Comparison of ENCODE assay signal across 1 cellular context in the genomic region with DNA sequence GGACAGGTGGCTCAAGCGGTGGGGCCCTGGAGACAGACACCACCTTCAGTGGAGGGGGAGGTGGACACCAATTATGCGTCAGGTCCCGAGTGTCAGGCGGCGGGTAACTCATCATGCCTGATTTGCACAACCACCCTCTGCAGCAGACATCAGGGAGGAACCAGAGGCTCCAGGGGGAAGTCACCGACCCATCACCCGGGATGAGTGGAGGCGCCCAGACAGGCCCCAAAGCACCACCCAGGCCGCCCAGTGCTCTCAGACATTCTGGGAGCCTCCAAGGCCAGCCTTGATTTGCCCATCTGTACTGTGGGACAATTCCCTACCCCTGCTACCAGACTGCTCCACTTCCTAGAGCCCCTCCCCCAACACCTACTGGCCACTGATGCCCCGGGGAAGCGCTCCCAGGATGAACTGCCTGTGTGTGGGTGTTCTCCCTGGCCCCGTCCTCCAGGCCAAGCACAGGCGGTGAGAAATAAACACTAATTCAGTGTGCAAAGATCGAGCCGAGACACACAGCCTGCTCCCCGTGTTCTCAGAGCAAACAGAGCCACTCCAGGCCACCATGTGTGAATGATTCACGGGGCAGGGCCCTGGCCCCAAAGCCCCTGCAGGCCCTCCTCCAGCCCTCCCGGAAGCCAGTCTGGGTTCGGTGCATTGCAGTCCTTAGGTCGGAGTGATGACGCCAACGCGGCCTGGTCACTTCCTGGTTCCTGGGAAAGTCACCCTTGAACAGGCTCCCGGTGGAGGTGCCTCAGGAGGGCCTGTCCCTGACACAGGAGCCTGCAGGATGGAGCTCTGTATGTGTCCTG.
TF ChIP-seq lines count a peak whose summit lies in the region.

No MANE protein-coding gene starts in this region.

TF ChIP-seq in HepG2, 621 proteins besides CTCF, POLR2A, EP300 and RAD21 (continued from another document and continues in another):
- TF ChIP-seq ZNF318 (CRISPR knock-in tag; IDR thresholded peaks at IDR 0.05) (peak; percentile 80; the same call in 1 of the 2 replicates), DR1 (CRISPR knock-in tag; IDR thresholded peaks at IDR 0.05) (peak; percentile 78; the same call in 1 of the 2 replicates), ZNF652 (CRISPR knock-in tag; IDR thresholded peaks at IDR 0.05; ENCODE audit: borderline replicate concordance, low read depth) (no peak; the same call in 1 of the 2 replicates), ZNF709 (CRISPR knock-in tag; IDR thresholded peaks at IDR 0.05) (peak; percentile 64), TBP (CRISPR knock-in tag; IDR thresholded peaks at IDR 0.05) (no peak), POLR2AphosphoS2 (IDR thresholded peaks at IDR 0.05; ENCODE audit: low read depth, low read length) (no peak), ZNF550 (CRISPR knock-in tag; IDR thresholded peaks at IDR 0.05; ENCODE audit: borderline replicate concordance) (0 out of 2 replicates have a peak, but pooled peaks have one; percentile 12), CBFB (CRISPR knock-in tag; IDR thresholded peaks at IDR 0.05) (peak; percentile 51; the same call in 1 of the 2 replicates), RERE (CRISPR knock-in tag; IDR thresholded peaks at IDR 0.05; ENCODE audit: low read depth) (no peak; the same call in 1 of the 2 replicates), HOXA7 (CRISPR knock-in tag; IDR thresholded peaks at IDR 0.05) (no peak), ZBTB3 (CRISPR knock-in tag; IDR thresholded peaks at IDR 0.05; ENCODE audit: borderline replicate concordance, low read depth) (0 out of 2 replicates have a peak, but pooled peaks have one; percentile 36), RBM22 (optimal IDR thresholded peaks at IDR 0.05; ENCODE audit: low read length) (peak; percentile 96), FOXA3 (CRISPR knock-in tag; IDR thresholded peaks at IDR 0.05) (peak; percentile 88), ZBTB39 (CRISPR knock-in tag; IDR thresholded peaks at IDR 0.05) (no peak; the same call in none of the 2 replicates), SP5 (CRISPR knock-in tag; IDR thresholded peaks at IDR 0.05; ENCODE audit: borderline replicate concordance, low read depth) (peak; percentile 78), SOX5 (CRISPR knock-in tag; IDR thresholded peaks at IDR 0.05; ENCODE audit: borderline replicate concordance) (peak; percentile 82)
- TF ChIP-seq, protein P1, sequence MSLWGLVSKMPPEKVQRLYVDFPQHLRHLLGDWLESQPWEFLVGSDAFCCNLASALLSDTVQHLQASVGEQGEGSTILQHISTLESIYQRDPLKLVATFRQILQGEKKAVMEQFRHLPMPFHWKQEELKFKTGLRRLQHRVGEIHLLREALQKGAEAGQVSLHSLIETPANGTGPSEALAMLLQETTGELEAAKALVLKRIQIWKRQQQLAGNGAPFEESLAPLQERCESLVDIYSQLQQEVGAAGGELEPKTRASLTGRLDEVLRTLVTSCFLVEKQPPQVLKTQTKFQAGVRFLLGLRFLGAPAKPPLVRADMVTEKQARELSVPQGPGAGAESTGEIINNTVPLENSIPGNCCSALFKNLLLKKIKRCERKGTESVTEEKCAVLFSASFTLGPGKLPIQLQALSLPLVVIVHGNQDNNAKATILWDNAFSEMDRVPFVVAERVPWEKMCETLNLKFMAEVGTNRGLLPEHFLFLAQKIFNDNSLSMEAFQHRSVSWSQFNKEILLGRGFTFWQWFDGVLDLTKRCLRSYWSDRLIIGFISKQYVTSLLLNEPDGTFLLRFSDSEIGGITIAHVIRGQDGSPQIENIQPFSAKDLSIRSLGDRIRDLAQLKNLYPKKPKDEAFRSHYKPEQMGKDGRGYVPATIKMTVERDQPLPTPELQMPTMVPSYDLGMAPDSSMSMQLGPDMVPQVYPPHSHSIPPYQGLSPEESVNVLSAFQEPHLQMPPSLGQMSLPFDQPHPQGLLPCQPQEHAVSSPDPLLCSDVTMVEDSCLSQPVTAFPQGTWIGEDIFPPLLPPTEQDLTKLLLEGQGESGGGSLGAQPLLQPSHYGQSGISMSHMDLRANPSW (CRISPR knock-in tag; IDR thresholded peaks at IDR 0.05; ENCODE audit: borderline replicate concordance), result peak; percentile 90
- TF ChIP-seq, protein P2, sequence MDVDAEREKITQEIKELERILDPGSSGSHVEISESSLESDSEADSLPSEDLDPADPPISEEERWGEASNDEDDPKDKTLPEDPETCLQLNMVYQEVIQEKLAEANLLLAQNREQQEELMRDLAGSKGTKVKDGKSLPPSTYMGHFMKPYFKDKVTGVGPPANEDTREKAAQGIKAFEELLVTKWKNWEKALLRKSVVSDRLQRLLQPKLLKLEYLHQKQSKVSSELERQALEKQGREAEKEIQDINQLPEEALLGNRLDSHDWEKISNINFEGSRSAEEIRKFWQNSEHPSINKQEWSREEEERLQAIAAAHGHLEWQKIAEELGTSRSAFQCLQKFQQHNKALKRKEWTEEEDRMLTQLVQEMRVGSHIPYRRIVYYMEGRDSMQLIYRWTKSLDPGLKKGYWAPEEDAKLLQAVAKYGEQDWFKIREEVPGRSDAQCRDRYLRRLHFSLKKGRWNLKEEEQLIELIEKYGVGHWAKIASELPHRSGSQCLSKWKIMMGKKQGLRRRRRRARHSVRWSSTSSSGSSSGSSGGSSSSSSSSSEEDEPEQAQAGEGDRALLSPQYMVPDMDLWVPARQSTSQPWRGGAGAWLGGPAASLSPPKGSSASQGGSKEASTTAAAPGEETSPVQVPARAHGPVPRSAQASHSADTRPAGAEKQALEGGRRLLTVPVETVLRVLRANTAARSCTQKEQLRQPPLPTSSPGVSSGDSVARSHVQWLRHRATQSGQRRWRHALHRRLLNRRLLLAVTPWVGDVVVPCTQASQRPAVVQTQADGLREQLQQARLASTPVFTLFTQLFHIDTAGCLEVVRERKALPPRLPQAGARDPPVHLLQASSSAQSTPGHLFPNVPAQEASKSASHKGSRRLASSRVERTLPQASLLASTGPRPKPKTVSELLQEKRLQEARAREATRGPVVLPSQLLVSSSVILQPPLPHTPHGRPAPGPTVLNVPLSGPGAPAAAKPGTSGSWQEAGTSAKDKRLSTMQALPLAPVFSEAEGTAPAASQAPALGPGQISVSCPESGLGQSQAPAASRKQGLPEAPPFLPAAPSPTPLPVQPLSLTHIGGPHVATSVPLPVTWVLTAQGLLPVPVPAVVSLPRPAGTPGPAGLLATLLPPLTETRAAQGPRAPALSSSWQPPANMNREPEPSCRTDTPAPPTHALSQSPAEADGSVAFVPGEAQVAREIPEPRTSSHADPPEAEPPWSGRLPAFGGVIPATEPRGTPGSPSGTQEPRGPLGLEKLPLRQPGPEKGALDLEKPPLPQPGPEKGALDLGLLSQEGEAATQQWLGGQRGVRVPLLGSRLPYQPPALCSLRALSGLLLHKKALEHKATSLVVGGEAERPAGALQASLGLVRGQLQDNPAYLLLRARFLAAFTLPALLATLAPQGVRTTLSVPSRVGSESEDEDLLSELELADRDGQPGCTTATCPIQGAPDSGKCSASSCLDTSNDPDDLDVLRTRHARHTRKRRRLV (CRISPR knock-in tag; IDR thresholded peaks at IDR 0.05), result peak; percentile 51; the same call in 1 of the 2 replicates
- TF ChIP-seq, protein P3, sequence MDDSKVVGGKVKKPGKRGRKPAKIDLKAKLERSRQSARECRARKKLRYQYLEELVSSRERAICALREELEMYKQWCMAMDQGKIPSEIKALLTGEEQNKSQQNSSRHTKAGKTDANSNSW (CRISPR knock-in tag; IDR thresholded peaks at IDR 0.05; ENCODE audit: borderline replicate concordance), result no peak; the same call in 1 of the 2 replicates
